ENCODE assay signal across 8 cellular contexts in genomic region chrX:154411981-154412340, GRCh38. TPM values are rescaled to one million over a fixed set of nuclear protein-coding genes. Genes with fewer than 3 reads are reported as not detected.
DNase-seq lines count a peak whose midpoint lies in the region; ATAC-seq and TF ChIP-seq lines count a peak whose summit lies in the region.

No MANE protein-coding gene starts in this region.

- H3K9me3 Mint-ChIP-seq in activated T-helper 17 cell treated with anti-CD3 and anti-CD28 coated beads, Interleukin-2, amount 50 U/mL, for 72 hours = no peaks in the 10 kb centered on the region

- H3K4me1 ChIP-seq in neuron (ENCODE audit: insufficient read depth, low read length) = no peaks in the 10 kb centered on the region

- peak overlapping the region; percentile 83 for H3K27ac Mint-ChIP-seq in activated T-helper 17 cell treated with anti-CD3 and anti-CD28 coated beads, Interleukin-2, amount 50 U/mL, for 72 hours

- H3K4me1 Mint-ChIP-seq in activated T-helper 17 cell treated with anti-CD3 and anti-CD28 coated beads, Interleukin-2, amount 50 U/mL, for 72 hours = peaks cover 8% of the 10 kb centered on the region

- no peaks in the 10 kb centered on the region for H3K36me3 ChIP-seq in neuron (ENCODE audit: insufficient read depth, low read length)

- peak overlapping the region; percentile 64 for H3K4me3 ChIP-seq in AG04449 (ENCODE audit: low read depth, low read length)
- H3K4me3 ChIP-seq in foreskin fibroblast (ENCODE audit: low read depth in 1 of 2, low read length in 2 of 2) = peak overlapping the region; percentile 60 to 63
- peak overlapping the region; percentile 61 for H3K4me3 ChIP-seq in neuron (ENCODE audit: low read length)

- ATAC-seq in GM18511 (IDR thresholded peaks at IDR 0.05; ENCODE audit: unreplicated experiment) = peak; percentile 69
- peak; percentile 64 for ATAC-seq in HG03342 (IDR thresholded peaks at IDR 0.05; ENCODE audit: unreplicated experiment)
- ATAC-seq in activated T-helper 17 cell treated with anti-CD3 and anti-CD28 coated beads, Interleukin-2, amount 50 U/mL, for 72 hours (replicated peaks) = peak; percentile 87

- CTCF ChIA-PET in AG04449 (lab: Yijun Ruan, JAX) = interaction anchor here (0.7 to 1.6 kb wide), 3 partner anchors 9 to 119 kb away, joined by 3 to 7 read pairs (median 4); no protein-coding TSS in a partner anchor

- DNase-seq in AG04449 (ENCODE audit: low read depth, low spot score) (no peak), NCI-H82 (lab: John Stamatoyannopoulos, UW) (peak; percentile 83), foreskin fibroblast (peak; percentile 40 to 73), GOT3 (lab: John Stamatoyannopoulos, UW) (no peak)

- H3K27me3 ChIP-seq in neuron (ENCODE audit: insufficient read depth, low read length) = no peaks in the 10 kb centered on the region

- POLR2A ChIA-PET in AG04449 (lab: Yijun Ruan, JAX) = interaction anchor here (1.0 to 1.2 kb wide), 3 partner anchors 11 to 14 kb away, joined by 3 to 5 read pairs (median 3); no protein-coding TSS in a partner anchor

- peaks cover 12% of the 10 kb centered on the region for H3K36me3 Mint-ChIP-seq in activated T-helper 17 cell treated with anti-CD3 and anti-CD28 coated beads, Interleukin-2, amount 50 U/mL, for 72 hours (ENCODE audit: low read depth)

- no peaks in the 10 kb centered on the region for H3K9me3 ChIP-seq in neuron (ENCODE audit: low read length)

- no peak for TF ChIP-seq CTCF in AG04449 (IDR thresholded peaks at IDR 0.05; ENCODE audit: insufficient read depth, low read length, missing control alignments)
- no peak for TF ChIP-seq CTCF in foreskin fibroblast (IDR thresholded peaks at IDR 0.05; ENCODE audit: low read depth, low read length)

- no peaks in the 10 kb centered on the region for H3K27me3 Mint-ChIP-seq in activated T-helper 17 cell treated with anti-CD3 and anti-CD28 coated beads, Interleukin-2, amount 50 U/mL, for 72 hours

- H3K4me3 Mint-ChIP-seq in activated T-helper 17 cell treated with anti-CD3 and anti-CD28 coated beads, Interleukin-2, amount 50 U/mL, for 72 hours = peak overlapping the region; percentile 75

- H2AFZ ChIP-seq in neuron (ENCODE audit: low read depth, low read length) = no peak overlapping the region

RNA-seq across cellular contexts. Expression of gene TAFAZZIN, which starts 0.6 kb away (rescaled TPM):
- total RNA-seq in activated T-helper 17 cell treated with anti-CD3 and anti-CD28 coated beads, Interleukin-2, amount 50 U/mL, for 72 hours = 10 to 100 TPM; 39.3 to 40.8 TPM

RNA-seq across cellular contexts. Expression of gene DNASE1L1, which starts 2.9 kb away (rescaled TPM):
- 10 to 100 TPM; 13.9 to 16.7 TPM for total RNA-seq in activated T-helper 17 cell treated with anti-CD3 and anti-CD28 coated beads, Interleukin-2, amount 50 U/mL, for 72 hours

RNA-seq across cellular contexts. Expression of gene RPL10, which starts 13.8 kb away (rescaled TPM):
- total RNA-seq in activated T-helper 17 cell treated with anti-CD3 and anti-CD28 coated beads, Interleukin-2, amount 50 U/mL, for 72 hours = 1,000 to 10,000 TPM; 1,604 to 1,651 TPM

RNA-seq across cellular contexts. Expression of gene ATP6AP1, which starts 16.5 kb away (rescaled TPM):
- total RNA-seq in activated T-helper 17 cell treated with anti-CD3 and anti-CD28 coated beads, Interleukin-2, amount 50 U/mL, for 72 hours = 10 to 100 TPM; 39.9 to 42.1 TPM

RNA-seq across cellular contexts. Expression of gene GDI1, which starts 25.0 kb away (rescaled TPM):
- total RNA-seq in activated T-helper 17 cell treated with anti-CD3 and anti-CD28 coated beads, Interleukin-2, amount 50 U/mL, for 72 hours = 100 to 1,000 TPM; 120 to 165 TPM

Comparison
In these comparisons a context has a peak if more than half of its experiments do, and no peak if none do; other contexts are left out.
1. DNase-seq: peak in NCI-H82 (single experiment) and foreskin fibroblast (2 of 2); none in AG04449 (single experiment) and GOT3 (single experiment).
2. Peak in every context shown above with its lines, with median percentiles within 50 percentile points of each other: H3K4me3 ChIP-seq and ATAC-seq.